In genomic region chr12:108495823-108496579, GRCh38 we compare ENCODE assay signal across 26 cellular contexts.
"Had no signal": no experiment of that assay in that cellular context is flagged by ENCODE, and none has a peak within 500 bp of the region (broad histone marks: within the 10 kb centered on the region; RNA-seq: fewer than 3 reads in every experiment).

No MANE protein-coding gene starts in this region.

- ATAC-seq: right cardiac atrium; sciatic nerve; stimulated activated effector memory CD8-positive, alpha-beta T cell treated with anti-CD3 and anti-CD28 coated beads, Interleukin-12 subunit alpha, Interleukin-12 subunit beta, amount 100 ng/mL, for 72 hours had no signal

- H3K36me3 Mint-ChIP-seq: mesothelial cell of epicardium; naive B cell; natural killer cell treated with Interleukin-12 subunit alpha and Interleukin-12 subunit beta and Interleukin-15 and Interleukin-18, amount 100 ng/mL, for 72 hours; stimulated activated effector memory CD8-positive, alpha-beta T cell treated with anti-CD3 and anti-CD28 coated beads, Interleukin-12 subunit alpha, Interleukin-12 subunit beta, amount 100 ng/mL, for 72 hours had no signal

- DNase-seq: islet precursor cell; left ventricle myocardium inferior; mesendoderm; naive B cell; ovary; retina; right cardiac atrium; stimulated activated CD4-positive, alpha-beta T cell treated with anti-CD3 and anti-CD28 coated beads, Interleukin-12 subunit alpha, Interleukin-12 subunit beta, amount 100 ng/mL, for 4 hours; stimulated activated CD4-positive, alpha-beta T cell treated with anti-CD3 and anti-CD28 coated beads, Interleukin-15, amount 100 ng/mL, for 24 hours; stimulated activated CD4-positive, alpha-beta T cell treated with anti-CD3 and anti-CD28 coated beads, Interleukin-2, amount 100 ng/mL, for 24 hours; stimulated activated CD4-positive, alpha-beta T cell treated with anti-CD3 and anti-CD28 coated beads, Interleukin-4, amount 100 ng/mL, for 24 hours; stimulated activated naive CD4-positive, alpha-beta T cell; tibial artery; trophoblast cell; upper lobe of right lung had no signal

- H3K9me3 Mint-ChIP-seq: mesothelial cell of epicardium; natural killer cell treated with Interleukin-12 subunit alpha and Interleukin-12 subunit beta and Interleukin-15 and Interleukin-18, amount 100 ng/mL, for 72 hours; stimulated activated effector memory CD8-positive, alpha-beta T cell treated with anti-CD3 and anti-CD28 coated beads, Interleukin-12 subunit alpha, Interleukin-12 subunit beta, amount 100 ng/mL, for 72 hours; stimulated activated naive CD8-positive, alpha-beta T cell treated with anti-CD3 and anti-CD28 coated beads, Interleukin-15, Interleukin-2, amounts not matched to agents 100 ng/mL and 50 ng/mL, for 24 hours had no signal

- H3K27me3 ChIP-seq: ovary had no signal

- H3K4me3 ChIP-seq: left ventricle myocardium inferior, lung, ovary, skin epidermis, suprapubic skin, thoracic aorta, tibial artery, upper lobe of right lung had no signal

- H3K36me3 ChIP-seq: left ventricle myocardium inferior, ovary, suprapubic skin, thoracic aorta, tibial artery, upper lobe of right lung had no signal

- H3K4me1 Mint-ChIP-seq: mesothelial cell of epicardium; naive B cell; stimulated activated effector memory CD8-positive, alpha-beta T cell treated with anti-CD3 and anti-CD28 coated beads, Interleukin-12 subunit alpha, Interleukin-12 subunit beta, amount 100 ng/mL, for 72 hours had no signal

- H3K27ac Mint-ChIP-seq: mesothelial cell of epicardium; natural killer cell treated with Interleukin-12 subunit alpha and Interleukin-12 subunit beta and Interleukin-15 and Interleukin-18, amount 100 ng/mL, for 72 hours; progenitor cell of endocrine pancreas; stimulated activated effector memory CD8-positive, alpha-beta T cell treated with anti-CD3 and anti-CD28 coated beads, Interleukin-12 subunit alpha, Interleukin-12 subunit beta, amount 100 ng/mL, for 72 hours; stimulated activated naive CD8-positive, alpha-beta T cell treated with anti-CD3 and anti-CD28 coated beads, Interleukin-15, Interleukin-2, amounts not matched to agents 100 ng/mL and 50 ng/mL, for 24 hours had no signal

- FAIRE-seq: urothelium cell line had no signal

- H3K27ac ChIP-seq: left ventricle myocardium inferior, ovary, skin epidermis, suprapubic skin, thoracic aorta, tibial artery, upper lobe of right lung had no signal

- H3K9me3 ChIP-seq: left ventricle myocardium inferior, ovary, suprapubic skin, thoracic aorta, tibial artery, upper lobe of right lung had no signal

- H3K4me1 ChIP-seq: left ventricle myocardium inferior, suprapubic skin, tibial artery, upper lobe of right lung had no signal

- H3K4me3 Mint-ChIP-seq: mesothelial cell of epicardium; naive B cell; natural killer cell treated with Interleukin-12 subunit alpha and Interleukin-12 subunit beta and Interleukin-15 and Interleukin-18, amount 100 ng/mL, for 72 hours; stimulated activated effector memory CD8-positive, alpha-beta T cell treated with anti-CD3 and anti-CD28 coated beads, Interleukin-12 subunit alpha, Interleukin-12 subunit beta, amount 100 ng/mL, for 72 hours; stimulated activated naive CD8-positive, alpha-beta T cell treated with anti-CD3 and anti-CD28 coated beads, Interleukin-15, Interleukin-2, amounts not matched to agents 100 ng/mL and 50 ng/mL, for 24 hours had no signal
